1 cellular context compared by ENCODE assay signal in the genomic region with DNA sequence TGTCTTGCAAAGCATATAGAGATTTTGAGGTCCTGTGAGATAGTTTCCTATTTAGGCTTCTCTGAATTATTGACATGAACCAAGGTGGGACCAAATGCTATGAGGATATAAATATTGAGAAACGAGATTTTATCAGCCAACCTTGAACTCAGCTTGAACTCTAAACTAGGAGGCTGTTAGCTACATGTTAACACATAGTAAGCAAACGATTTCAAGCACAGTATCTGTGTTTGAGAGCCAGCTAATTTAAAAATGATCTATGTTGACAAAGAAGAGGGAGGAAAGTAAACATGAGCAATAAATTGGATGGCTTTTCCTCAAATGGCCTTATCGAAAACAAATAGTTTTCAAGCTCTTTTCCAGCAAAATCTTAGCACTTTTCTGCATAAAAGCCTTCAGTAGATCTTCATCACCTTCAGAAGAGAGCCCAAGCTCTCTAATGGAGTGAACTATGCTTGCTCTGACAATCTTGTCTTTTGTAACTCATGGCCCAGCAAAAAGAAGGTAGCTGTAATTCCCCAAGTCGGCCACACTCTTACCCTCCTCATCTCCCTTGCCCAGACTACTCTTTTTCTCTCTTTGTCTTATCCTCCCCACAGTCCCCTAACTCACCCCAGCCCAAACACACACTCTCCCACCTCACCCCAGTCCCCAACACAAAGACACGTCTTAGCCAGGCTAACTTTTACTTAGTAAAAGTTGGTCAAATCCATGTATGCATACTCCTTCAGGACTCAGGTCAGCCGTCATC.
TF ChIP-seq lines count a peak whose summit lies in the region.

No MANE protein-coding gene starts in this region.

TF ChIP-seq in HepG2, 621 proteins besides CTCF, POLR2A, EP300 and RAD21 (continued from another document):
- TF ChIP-seq, protein P1, sequence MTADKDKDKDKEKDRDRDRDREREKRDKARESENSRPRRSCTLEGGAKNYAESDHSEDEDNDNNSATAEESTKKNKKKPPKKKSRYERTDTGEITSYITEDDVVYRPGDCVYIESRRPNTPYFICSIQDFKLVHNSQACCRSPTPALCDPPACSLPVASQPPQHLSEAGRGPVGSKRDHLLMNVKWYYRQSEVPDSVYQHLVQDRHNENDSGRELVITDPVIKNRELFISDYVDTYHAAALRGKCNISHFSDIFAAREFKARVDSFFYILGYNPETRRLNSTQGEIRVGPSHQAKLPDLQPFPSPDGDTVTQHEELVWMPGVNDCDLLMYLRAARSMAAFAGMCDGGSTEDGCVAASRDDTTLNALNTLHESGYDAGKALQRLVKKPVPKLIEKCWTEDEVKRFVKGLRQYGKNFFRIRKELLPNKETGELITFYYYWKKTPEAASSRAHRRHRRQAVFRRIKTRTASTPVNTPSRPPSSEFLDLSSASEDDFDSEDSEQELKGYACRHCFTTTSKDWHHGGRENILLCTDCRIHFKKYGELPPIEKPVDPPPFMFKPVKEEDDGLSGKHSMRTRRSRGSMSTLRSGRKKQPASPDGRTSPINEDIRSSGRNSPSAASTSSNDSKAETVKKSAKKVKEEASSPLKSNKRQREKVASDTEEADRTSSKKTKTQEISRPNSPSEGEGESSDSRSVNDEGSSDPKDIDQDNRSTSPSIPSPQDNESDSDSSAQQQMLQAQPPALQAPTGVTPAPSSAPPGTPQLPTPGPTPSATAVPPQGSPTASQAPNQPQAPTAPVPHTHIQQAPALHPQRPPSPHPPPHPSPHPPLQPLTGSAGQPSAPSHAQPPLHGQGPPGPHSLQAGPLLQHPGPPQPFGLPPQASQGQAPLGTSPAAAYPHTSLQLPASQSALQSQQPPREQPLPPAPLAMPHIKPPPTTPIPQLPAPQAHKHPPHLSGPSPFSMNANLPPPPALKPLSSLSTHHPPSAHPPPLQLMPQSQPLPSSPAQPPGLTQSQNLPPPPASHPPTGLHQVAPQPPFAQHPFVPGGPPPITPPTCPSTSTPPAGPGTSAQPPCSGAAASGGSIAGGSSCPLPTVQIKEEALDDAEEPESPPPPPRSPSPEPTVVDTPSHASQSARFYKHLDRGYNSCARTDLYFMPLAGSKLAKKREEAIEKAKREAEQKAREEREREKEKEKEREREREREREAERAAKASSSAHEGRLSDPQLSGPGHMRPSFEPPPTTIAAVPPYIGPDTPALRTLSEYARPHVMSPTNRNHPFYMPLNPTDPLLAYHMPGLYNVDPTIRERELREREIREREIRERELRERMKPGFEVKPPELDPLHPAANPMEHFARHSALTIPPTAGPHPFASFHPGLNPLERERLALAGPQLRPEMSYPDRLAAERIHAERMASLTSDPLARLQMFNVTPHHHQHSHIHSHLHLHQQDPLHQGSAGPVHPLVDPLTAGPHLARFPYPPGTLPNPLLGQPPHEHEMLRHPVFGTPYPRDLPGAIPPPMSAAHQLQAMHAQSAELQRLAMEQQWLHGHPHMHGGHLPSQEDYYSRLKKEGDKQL (CRISPR knock-in tag; IDR thresholded peaks at IDR 0.05; ENCODE audit: low read depth), result 0 out of 2 replicates have a peak, but pooled peaks have one; percentile 29
- TF ChIP-seq FOXP1 (IDR thresholded peaks at IDR 0.05), result no peak
- TF ChIP-seq FOXP1 (CRISPR knock-in tag; IDR thresholded peaks at IDR 0.05), result peak; percentile 54; the same call in 1 of the 2 replicates
- peak; percentile 95 for TF ChIP-seq RARA (CRISPR knock-in tag; IDR thresholded peaks at IDR 0.05)
- TF ChIP-seq NCOA2 (CRISPR knock-in tag; IDR thresholded peaks at IDR 0.05), result peak; percentile 69; the same call in 1 of the 2 replicates
- TF ChIP-seq, protein P2, sequence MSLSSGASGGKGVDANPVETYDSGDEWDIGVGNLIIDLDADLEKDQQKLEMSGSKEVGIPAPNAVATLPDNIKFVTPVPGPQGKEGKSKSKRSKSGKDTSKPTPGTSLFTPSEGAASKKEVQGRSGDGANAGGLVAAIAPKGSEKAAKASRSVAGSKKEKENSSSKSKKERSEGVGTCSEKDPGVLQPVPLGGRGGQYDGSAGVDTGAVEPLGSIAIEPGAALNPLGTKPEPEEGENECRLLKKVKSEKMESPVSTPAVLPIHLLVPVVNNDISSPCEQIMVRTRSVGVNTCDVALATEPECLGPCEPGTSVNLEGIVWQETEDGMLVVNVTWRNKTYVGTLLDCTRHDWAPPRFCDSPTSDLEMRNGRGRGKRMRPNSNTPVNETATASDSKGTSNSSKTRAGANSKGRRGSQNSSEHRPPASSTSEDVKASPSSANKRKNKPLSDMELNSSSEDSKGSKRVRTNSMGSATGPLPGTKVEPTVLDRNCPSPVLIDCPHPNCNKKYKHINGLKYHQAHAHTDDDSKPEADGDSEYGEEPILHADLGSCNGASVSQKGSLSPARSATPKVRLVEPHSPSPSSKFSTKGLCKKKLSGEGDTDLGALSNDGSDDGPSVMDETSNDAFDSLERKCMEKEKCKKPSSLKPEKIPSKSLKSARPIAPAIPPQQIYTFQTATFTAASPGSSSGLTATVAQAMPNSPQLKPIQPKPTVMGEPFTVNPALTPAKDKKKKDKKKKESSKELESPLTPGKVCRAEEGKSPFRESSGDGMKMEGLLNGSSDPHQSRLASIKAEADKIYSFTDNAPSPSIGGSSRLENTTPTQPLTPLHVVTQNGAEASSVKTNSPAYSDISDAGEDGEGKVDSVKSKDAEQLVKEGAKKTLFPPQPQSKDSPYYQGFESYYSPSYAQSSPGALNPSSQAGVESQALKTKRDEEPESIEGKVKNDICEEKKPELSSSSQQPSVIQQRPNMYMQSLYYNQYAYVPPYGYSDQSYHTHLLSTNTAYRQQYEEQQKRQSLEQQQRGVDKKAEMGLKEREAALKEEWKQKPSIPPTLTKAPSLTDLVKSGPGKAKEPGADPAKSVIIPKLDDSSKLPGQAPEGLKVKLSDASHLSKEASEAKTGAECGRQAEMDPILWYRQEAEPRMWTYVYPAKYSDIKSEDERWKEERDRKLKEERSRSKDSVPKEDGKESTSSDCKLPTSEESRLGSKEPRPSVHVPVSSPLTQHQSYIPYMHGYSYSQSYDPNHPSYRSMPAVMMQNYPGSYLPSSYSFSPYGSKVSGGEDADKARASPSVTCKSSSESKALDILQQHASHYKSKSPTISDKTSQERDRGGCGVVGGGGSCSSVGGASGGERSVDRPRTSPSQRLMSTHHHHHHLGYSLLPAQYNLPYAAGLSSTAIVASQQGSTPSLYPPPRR (CRISPR knock-in tag; IDR thresholded peaks at IDR 0.05; ENCODE audit: borderline replicate concordance), result peak; percentile 63; the same call in 1 of the 2 replicates
- no peak for TF ChIP-seq SOX6 (IDR thresholded peaks at IDR 0.05)
- peak; percentile 38; the same call in 1 of the 2 replicates for TF ChIP-seq SOX6 (CRISPR knock-in tag; IDR thresholded peaks at IDR 0.05)
- TF ChIP-seq SSRP1 (CRISPR knock-in tag; IDR thresholded peaks at IDR 0.05), result no peak
- TF ChIP-seq FOXA3 (CRISPR knock-in tag; IDR thresholded peaks at IDR 0.05), result peak; percentile 72
- 0 out of 2 replicates have a peak, but pooled peaks have one; percentile 27 for TF ChIP-seq ZNF792 (CRISPR knock-in tag; IDR thresholded peaks at IDR 0.05)
- no peak for TF ChIP-seq TEAD3 (CRISPR knock-in tag; optimal IDR thresholded peaks at IDR 0.05; ENCODE audit: borderline replicate concordance)
- peak; percentile 42; the same call in 1 of the 2 replicates for TF ChIP-seq ISL2 (CRISPR knock-in tag; IDR thresholded peaks at IDR 0.05)
- TF ChIP-seq, protein P3, sequence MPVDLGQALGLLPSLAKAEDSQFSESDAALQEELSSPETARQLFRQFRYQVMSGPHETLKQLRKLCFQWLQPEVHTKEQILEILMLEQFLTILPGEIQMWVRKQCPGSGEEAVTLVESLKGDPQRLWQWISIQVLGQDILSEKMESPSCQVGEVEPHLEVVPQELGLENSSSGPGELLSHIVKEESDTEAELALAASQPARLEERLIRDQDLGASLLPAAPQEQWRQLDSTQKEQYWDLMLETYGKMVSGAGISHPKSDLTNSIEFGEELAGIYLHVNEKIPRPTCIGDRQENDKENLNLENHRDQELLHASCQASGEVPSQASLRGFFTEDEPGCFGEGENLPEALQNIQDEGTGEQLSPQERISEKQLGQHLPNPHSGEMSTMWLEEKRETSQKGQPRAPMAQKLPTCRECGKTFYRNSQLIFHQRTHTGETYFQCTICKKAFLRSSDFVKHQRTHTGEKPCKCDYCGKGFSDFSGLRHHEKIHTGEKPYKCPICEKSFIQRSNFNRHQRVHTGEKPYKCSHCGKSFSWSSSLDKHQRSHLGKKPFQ (CRISPR knock-in tag; IDR thresholded peaks at IDR 0.05; ENCODE audit: insufficient replicate concordance), result no peak
- TF ChIP-seq FOXA1 (IDR thresholded peaks at IDR 0.05), result no peak
- peak; percentile 78 for TF ChIP-seq FOXA1 (CRISPR knock-in tag; IDR thresholded peaks at IDR 0.05)
- TF ChIP-seq RXRB (CRISPR knock-in tag; IDR thresholded peaks at IDR 0.05; ENCODE audit: borderline replicate concordance), result peak; percentile 83
- 0 out of 2 replicates have a peak, but pooled peaks have one; percentile 36 for TF ChIP-seq ERF (CRISPR knock-in tag; IDR thresholded peaks at IDR 0.05)
- TF ChIP-seq, protein P4, sequence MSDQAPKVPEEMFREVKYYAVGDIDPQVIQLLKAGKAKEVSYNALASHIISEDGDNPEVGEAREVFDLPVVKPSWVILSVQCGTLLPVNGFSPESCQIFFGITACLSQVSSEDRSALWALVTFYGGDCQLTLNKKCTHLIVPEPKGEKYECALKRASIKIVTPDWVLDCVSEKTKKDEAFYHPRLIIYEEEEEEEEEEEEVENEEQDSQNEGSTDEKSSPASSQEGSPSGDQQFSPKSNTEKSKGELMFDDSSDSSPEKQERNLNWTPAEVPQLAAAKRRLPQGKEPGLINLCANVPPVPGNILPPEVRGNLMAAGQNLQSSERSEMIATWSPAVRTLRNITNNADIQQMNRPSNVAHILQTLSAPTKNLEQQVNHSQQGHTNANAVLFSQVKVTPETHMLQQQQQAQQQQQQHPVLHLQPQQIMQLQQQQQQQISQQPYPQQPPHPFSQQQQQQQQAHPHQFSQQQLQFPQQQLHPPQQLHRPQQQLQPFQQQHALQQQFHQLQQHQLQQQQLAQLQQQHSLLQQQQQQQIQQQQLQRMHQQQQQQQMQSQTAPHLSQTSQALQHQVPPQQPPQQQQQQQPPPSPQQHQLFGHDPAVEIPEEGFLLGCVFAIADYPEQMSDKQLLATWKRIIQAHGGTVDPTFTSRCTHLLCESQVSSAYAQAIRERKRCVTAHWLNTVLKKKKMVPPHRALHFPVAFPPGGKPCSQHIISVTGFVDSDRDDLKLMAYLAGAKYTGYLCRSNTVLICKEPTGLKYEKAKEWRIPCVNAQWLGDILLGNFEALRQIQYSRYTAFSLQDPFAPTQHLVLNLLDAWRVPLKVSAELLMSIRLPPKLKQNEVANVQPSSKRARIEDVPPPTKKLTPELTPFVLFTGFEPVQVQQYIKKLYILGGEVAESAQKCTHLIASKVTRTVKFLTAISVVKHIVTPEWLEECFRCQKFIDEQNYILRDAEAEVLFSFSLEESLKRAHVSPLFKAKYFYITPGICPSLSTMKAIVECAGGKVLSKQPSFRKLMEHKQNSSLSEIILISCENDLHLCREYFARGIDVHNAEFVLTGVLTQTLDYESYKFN (CRISPR knock-in tag; conservative IDR thresholded peaks at IDR 0.05), result 0 out of 2 replicates have a peak, but pooled peaks have one; percentile 33
- no peak for TF ChIP-seq ZNF670 (CRISPR knock-in tag; IDR thresholded peaks at IDR 0.05; ENCODE audit: borderline replicate concordance)
- peak; percentile 56; the same call in 1 of the 2 replicates for TF ChIP-seq BCL6 (CRISPR knock-in tag; IDR thresholded peaks at IDR 0.05)
- TF ChIP-seq HOXA5 (CRISPR knock-in tag; IDR thresholded peaks at IDR 0.05), result 0 out of 2 replicates have a peak, but pooled peaks have one; percentile 6
- TF ChIP-seq, protein P5, sequence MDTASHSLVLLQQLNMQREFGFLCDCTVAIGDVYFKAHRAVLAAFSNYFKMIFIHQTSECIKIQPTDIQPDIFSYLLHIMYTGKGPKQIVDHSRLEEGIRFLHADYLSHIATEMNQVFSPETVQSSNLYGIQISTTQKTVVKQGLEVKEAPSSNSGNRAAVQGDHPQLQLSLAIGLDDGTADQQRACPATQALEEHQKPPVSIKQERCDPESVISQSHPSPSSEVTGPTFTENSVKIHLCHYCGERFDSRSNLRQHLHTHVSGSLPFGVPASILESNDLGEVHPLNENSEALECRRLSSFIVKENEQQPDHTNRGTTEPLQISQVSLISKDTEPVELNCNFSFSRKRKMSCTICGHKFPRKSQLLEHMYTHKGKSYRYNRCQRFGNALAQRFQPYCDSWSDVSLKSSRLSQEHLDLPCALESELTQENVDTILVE (CRISPR knock-in tag; IDR thresholded peaks at IDR 0.05), result 0 out of 2 replicates have a peak, but pooled peaks have one; percentile 19
- peak; percentile 56 for TF ChIP-seq GATAD2A (CRISPR knock-in tag; IDR thresholded peaks at IDR 0.05)
- TF ChIP-seq RFX1 (IDR thresholded peaks at IDR 0.05), result no peak
- peak; percentile 41; the same call in 1 of the 2 replicates for TF ChIP-seq HMG20A (CRISPR knock-in tag; IDR thresholded peaks at IDR 0.05; ENCODE audit: borderline replicate concordance)
- TF ChIP-seq SOX13 (IDR thresholded peaks at IDR 0.05), result no peak
- peak in 1 of 2 experiments; percentile 34; a peak in 1 of 4 replicates for TF ChIP-seq SOX13 (CRISPR knock-in tag; conservative IDR thresholded peaks at IDR 0.05 in 1 of 2, IDR thresholded peaks at IDR 0.05 in 1 of 2)
- no peak for TF ChIP-seq GABPB1 (CRISPR knock-in tag; IDR thresholded peaks at IDR 0.05)
- TF ChIP-seq, protein P6, sequence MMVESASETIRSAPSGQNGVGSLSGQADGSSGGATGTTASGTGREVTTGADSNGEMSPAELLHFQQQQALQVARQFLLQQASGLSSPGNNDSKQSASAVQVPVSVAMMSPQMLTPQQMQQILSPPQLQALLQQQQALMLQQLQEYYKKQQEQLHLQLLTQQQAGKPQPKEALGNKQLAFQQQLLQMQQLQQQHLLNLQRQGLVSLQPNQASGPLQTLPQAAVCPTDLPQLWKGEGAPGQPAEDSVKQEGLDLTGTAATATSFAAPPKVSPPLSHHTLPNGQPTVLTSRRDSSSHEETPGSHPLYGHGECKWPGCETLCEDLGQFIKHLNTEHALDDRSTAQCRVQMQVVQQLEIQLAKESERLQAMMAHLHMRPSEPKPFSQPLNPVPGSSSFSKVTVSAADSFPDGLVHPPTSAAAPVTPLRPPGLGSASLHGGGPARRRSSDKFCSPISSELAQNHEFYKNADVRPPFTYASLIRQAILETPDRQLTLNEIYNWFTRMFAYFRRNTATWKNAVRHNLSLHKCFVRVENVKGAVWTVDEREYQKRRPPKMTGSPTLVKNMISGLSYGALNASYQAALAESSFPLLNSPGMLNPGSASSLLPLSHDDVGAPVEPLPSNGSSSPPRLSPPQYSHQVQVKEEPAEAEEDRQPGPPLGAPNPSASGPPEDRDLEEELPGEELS (CRISPR knock-in tag; IDR thresholded peaks at IDR 0.05), result 0 out of 2 replicates have a peak, but pooled peaks have one; percentile 20
- peak; percentile 36; the same call in 1 of the 2 replicates for TF ChIP-seq HNF4A (CRISPR knock-in tag; IDR thresholded peaks at IDR 0.05)
- TF ChIP-seq NKX3-1 (CRISPR knock-in tag; IDR thresholded peaks at IDR 0.05), result no peak
- no peak for TF ChIP-seq ZNF616 (CRISPR knock-in tag; IDR thresholded peaks at IDR 0.05; ENCODE audit: low read depth)
- TF ChIP-seq, protein P7, sequence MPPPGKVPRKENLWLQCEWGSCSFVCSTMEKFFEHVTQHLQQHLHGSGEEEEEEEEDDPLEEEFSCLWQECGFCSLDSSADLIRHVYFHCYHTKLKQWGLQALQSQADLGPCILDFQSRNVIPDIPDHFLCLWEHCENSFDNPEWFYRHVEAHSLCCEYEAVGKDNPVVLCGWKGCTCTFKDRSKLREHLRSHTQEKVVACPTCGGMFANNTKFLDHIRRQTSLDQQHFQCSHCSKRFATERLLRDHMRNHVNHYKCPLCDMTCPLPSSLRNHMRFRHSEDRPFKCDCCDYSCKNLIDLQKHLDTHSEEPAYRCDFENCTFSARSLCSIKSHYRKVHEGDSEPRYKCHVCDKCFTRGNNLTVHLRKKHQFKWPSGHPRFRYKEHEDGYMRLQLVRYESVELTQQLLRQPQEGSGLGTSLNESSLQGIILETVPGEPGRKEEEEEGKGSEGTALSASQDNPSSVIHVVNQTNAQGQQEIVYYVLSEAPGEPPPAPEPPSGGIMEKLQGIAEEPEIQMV (CRISPR knock-in tag; IDR thresholded peaks at IDR 0.05; ENCODE audit: low read depth), result no peak
- no peak for TF ChIP-seq SMAD1 (CRISPR knock-in tag; IDR thresholded peaks at IDR 0.05; ENCODE audit: borderline replicate concordance, low read depth)
- no peak for TF ChIP-seq CBFB (CRISPR knock-in tag; IDR thresholded peaks at IDR 0.05)
- 0 out of 2 replicates have a peak, but pooled peaks have one; percentile 37 for TF ChIP-seq ELF3 (CRISPR knock-in tag; IDR thresholded peaks at IDR 0.05)
